In genomic region chr14:95068521-95068920, GRCh38 we compare ENCODE assay signal across 25 cellular contexts.
"Had no signal": no experiment of that assay in that cellular context is flagged by ENCODE, and none has a peak within 500 bp of the region (broad histone marks: within the 10 kb centered on the region; RNA-seq: fewer than 3 reads in every experiment).

No MANE protein-coding gene starts in this region.

- H3K4me3 ChIP-seq: dorsolateral prefrontal cortex, esophagus muscularis mucosa, gastroesophageal sphincter, heart left ventricle, hepatocyte, ovary, psoas muscle, skin epidermis, spleen, suprapubic skin, transverse colon had no signal

- H3K79me2 ChIP-seq: hepatocyte had no signal

- H3K4me3 Mint-ChIP-seq: naive thymus-derived CD4-positive, alpha-beta T cell; nephron; stimulated activated memory B cell treated with anti-CD40 and anti-IgM and Interleukin-4, amounts not matched to agents 10 μg/mL and 1 μg/mL and 100 μg/mL, for 72 hours; stimulated activated naive CD8-positive, alpha-beta T cell treated with anti-CD3 and anti-CD28 coated beads, Interleukin-15, Interleukin-2, amounts not matched to agents 100 ng/mL and 50 ng/mL, for 24 hours had no signal

- H3K4me2 ChIP-seq: hepatocyte had no signal

- H3K36me3 Mint-ChIP-seq: naive thymus-derived CD4-positive, alpha-beta T cell; stimulated activated memory B cell treated with anti-CD40 and anti-IgM and Interleukin-4, amounts not matched to agents 10 μg/mL and 1 μg/mL and 100 μg/mL, for 72 hours had no signal

- H2AFZ ChIP-seq: hepatocyte had no signal

- H3K4me1 Mint-ChIP-seq: stimulated activated memory B cell treated with anti-CD40 and anti-IgM and Interleukin-4, amounts not matched to agents 10 μg/mL and 1 μg/mL and 100 μg/mL, for 72 hours had no signal

- DNase-seq: central memory CD4-positive, alpha-beta T cell; dorsolateral prefrontal cortex; effector CD8-positive, alpha-beta T cell; foreskin keratinocyte; heart left ventricle; kidney glomerular epithelial cell; left colon; mesenchymal stem cell; midbrain; occipital lobe; ovary; psoas muscle; right cardiac atrium; spleen; stimulated activated CD4-positive, alpha-beta T cell treated with anti-CD3 and anti-CD28 coated beads, Interleukin-4, amount 100 ng/mL, for 4 hours; transverse colon had no signal

- H3K9me3 Mint-ChIP-seq: nephron; stimulated activated memory B cell treated with anti-CD40 and anti-IgM and Interleukin-4, amounts not matched to agents 10 μg/mL and 1 μg/mL and 100 μg/mL, for 72 hours; stimulated activated naive CD8-positive, alpha-beta T cell treated with anti-CD3 and anti-CD28 coated beads, Interleukin-15, Interleukin-2, amounts not matched to agents 100 ng/mL and 50 ng/mL, for 24 hours had no signal

- H3K36me3 ChIP-seq: esophagus muscularis mucosa, gastroesophageal sphincter, heart left ventricle, ovary, spleen, suprapubic skin, transverse colon had no signal

- H3K27ac Mint-ChIP-seq: naive thymus-derived CD4-positive, alpha-beta T cell; stimulated activated memory B cell treated with anti-CD40 and anti-IgM and Interleukin-4, amounts not matched to agents 10 μg/mL and 1 μg/mL and 100 μg/mL, for 72 hours; stimulated activated naive CD8-positive, alpha-beta T cell treated with anti-CD3 and anti-CD28 coated beads, Interleukin-15, Interleukin-2, amounts not matched to agents 100 ng/mL and 50 ng/mL, for 24 hours had no signal

- H3K4me1 ChIP-seq: foreskin keratinocyte, heart left ventricle, psoas muscle, spleen, suprapubic skin, transverse colon had no signal

- H3K27ac ChIP-seq: dorsolateral prefrontal cortex, esophagus muscularis mucosa, foreskin keratinocyte, gastroesophageal sphincter, heart left ventricle, hepatocyte, ovary, psoas muscle, skin epidermis, spleen, suprapubic skin, transverse colon had no signal

- H3K9me3 ChIP-seq: esophagus muscularis mucosa, gastroesophageal sphincter, heart left ventricle, ovary, psoas muscle, spleen, suprapubic skin, transverse colon had no signal

- H3K27me3 ChIP-seq: esophagus muscularis mucosa, hepatocyte, ovary, transverse colon had no signal
